ENCODE assay signal across 8 cellular contexts in the genomic region with DNA sequence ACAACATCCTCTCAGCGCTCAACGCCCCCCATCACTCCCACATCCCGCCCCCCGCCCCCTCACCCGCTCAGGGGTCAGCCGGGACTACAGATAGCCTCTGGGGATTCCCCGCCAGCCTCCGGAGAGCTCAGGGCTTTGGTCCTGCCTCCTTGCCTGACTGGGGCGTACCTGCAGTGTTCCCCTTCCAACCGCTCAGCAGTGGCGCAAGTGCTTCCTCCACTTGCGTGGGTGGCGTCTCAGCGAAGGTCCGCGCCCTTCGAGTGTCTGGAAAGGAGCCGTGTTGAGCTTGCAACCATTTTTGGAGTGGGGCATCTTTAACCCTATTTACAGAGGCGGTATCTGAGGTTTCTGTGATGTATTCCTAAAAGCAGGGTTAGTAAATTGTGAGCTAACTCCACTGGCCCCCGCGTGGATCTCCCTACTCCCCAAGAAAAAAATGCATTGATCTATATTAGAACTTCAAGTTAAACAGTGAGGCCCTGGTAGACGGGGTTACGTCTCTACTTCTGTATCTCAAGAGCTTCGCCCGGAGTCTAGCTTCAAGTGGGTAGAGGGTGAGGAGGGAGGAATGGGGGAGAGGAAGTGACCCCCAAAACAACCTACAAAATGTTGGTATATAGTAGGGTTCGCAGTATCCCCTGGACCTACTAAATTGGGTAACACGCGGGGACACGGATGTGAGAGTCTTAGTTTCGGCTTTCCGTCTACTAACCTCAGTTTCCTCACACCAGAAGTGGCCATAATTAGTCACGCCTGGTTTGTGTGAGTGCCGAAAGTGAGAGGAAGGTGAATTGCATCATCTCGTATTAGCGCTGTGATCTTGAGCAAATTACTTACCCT. TPM values are rescaled to one million over a fixed set of nuclear protein-coding genes. Genes with fewer than 3 reads are reported as not detected.
A peak's percentile ranks its signal among the peaks of the same experiment; 100 is the strongest.
DNase-seq lines count a peak whose midpoint lies in the region; ATAC-seq and TF ChIP-seq lines count a peak whose summit lies in the region.

No MANE protein-coding gene starts in this region.

- CTCF ChIA-PET in activated naive CD4-positive, alpha-beta T cell treated with anti-CD3 and anti-CD28 coated beads, Interleukin-2, amount 10 ng/mL, durations not matched to agents 7 days and 5 days (lab: Charles Lee), result no interaction called here

- peak overlapping the region; percentile 48 for H3K4me3 ChIP-seq in NB4 (ENCODE audit: low read depth, low read length)
- no peak overlapping the region for H3K4me3 ChIP-seq in MG63

- no peak for TF ChIP-seq POLR2A in NB4 (IDR thresholded peaks at IDR 0.05; ENCODE audit: extremely low read depth, insufficient read length)

- no peaks in the 10 kb centered on the region for H3K36me3 ChIP-seq in MG63

- peaks cover 98% of the 10 kb centered on the region for H3K27me3 Mint-ChIP-seq in activated naive CD4-positive, alpha-beta T cell treated with anti-CD3 and anti-CD28 coated beads, Interleukin-2, amount 10 ng/mL, durations not matched to agents 7 days and 5 days

- peak overlapping the region; percentile 15 for H3K4me3 Mint-ChIP-seq in activated naive CD4-positive, alpha-beta T cell treated with anti-CD3 and anti-CD28 coated beads, Interleukin-2, amount 10 ng/mL, durations not matched to agents 7 days and 5 days

- H3K27me3 ChIP-seq in MG63, result no peaks in the 10 kb centered on the region

- H3K9me3 Mint-ChIP-seq in activated naive CD4-positive, alpha-beta T cell treated with anti-CD3 and anti-CD28 coated beads, Interleukin-2, amount 10 ng/mL, durations not matched to agents 7 days and 5 days, result peaks cover 13% of the 10 kb centered on the region

- H3K4me1 Mint-ChIP-seq in activated naive CD4-positive, alpha-beta T cell treated with anti-CD3 and anti-CD28 coated beads, Interleukin-2, amount 10 ng/mL, durations not matched to agents 7 days and 5 days, result peaks cover 18% of the 10 kb centered on the region

- peak overlapping the region; percentile 80 for H3K27ac Mint-ChIP-seq in activated naive CD4-positive, alpha-beta T cell treated with anti-CD3 and anti-CD28 coated beads, Interleukin-2, amount 10 ng/mL, durations not matched to agents 7 days and 5 days

- no peak for DNase-seq in activated naive CD4-positive, alpha-beta T cell treated with anti-CD3 and anti-CD28 coated beads, Interleukin-2, amount 10 ng/mL, durations not matched to agents 7 days and 5 days
- no peak for DNase-seq in activated naive CD4-positive, alpha-beta T cell treated with Interleukin-2 at 50 U/mL for 16 hours
- DNase-seq in NB4 (ENCODE audit: low read depth), result peak; percentile 93
- peak; percentile 49 for DNase-seq in islet precursor cell
- no peak for DNase-seq in RPMI8226
- DNase-seq in MG63, result no peak
- DNase-seq in NCI-H2227 treated with DMSO at 0.1 percent for 48 hours (lab: John Stamatoyannopoulos, UW), result no peak

- peaks cover 11% of the 10 kb centered on the region for H3K36me3 Mint-ChIP-seq in activated naive CD4-positive, alpha-beta T cell treated with anti-CD3 and anti-CD28 coated beads, Interleukin-2, amount 10 ng/mL, durations not matched to agents 7 days and 5 days

- TF ChIP-seq CTCF in NB4 (IDR thresholded peaks at IDR 0.05; ENCODE audit: low read depth, low read length), result no peak

- H3K9me3 ChIP-seq in MG63, result no peaks in the 10 kb centered on the region

- ATAC-seq in HG02678 (IDR thresholded peaks at IDR 0.05; ENCODE audit: unreplicated experiment), result peak; percentile 80

RNA-seq across cellular contexts. Expression of gene NKX3-2, which starts 16.1 kb away (rescaled TPM):
- total RNA-seq in MG63 (2014; rRNA removed; shearing (Covaris generic); ENCODE audit: low replicate concordance), result 1.2 and 1.5 TPM in 2 replicates

RNA-seq across cellular contexts. Expression of gene RAB28, which starts 44.1 kb away (rescaled TPM):
- 9.5 and 22.3 TPM in 2 replicates for total RNA-seq in MG63 (2014; rRNA removed; shearing (Covaris generic); ENCODE audit: low replicate concordance)

Comparison
In these comparisons a context has a peak if more than half of its experiments do, and no peak if none do; other contexts are left out.
1. DNase-seq: peak in NB4 (single experiment) and islet precursor cell (single experiment); none in activated naive CD4-positive, alpha-beta T cell treated with anti-CD3 and anti-CD28 coated beads, Interleukin-2, amount 10 ng/mL, durations not matched to agents 7 days and 5 days (single experiment), activated naive CD4-positive, alpha-beta T cell treated with Interleukin-2 at 50 U/mL for 16 hours (single experiment), RPMI8226 (single experiment), MG63 (single experiment) and NCI-H2227 treated with DMSO at 0.1 percent for 48 hours (single experiment).